In the genomic region with DNA sequence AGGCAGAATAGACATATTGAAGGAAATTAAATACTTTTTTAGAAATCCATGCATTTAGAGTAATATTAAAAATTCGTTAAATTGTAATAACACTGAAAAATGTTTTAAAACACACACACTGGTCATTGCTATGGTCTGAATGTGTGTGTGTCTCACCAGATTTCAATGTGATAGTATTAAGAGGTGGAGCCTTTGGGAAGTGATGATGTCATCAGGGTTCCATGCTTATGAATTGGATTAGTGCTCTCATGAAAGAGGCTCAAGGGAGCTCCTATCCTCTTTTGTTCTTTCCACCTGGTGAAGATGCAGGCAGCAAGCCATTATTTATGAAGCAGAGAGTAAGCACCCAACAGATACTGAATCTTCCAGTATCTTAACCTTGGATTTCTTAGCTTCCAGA, we compare ENCODE assay signal across 29 cellular contexts.
"Had no signal": no experiment of that assay in that cellular context is flagged by ENCODE, and none has a peak within 500 bp of the region (broad histone marks: within the 10 kb centered on the region; RNA-seq: fewer than 3 reads in every experiment).

No MANE protein-coding gene starts in this region.

- DNase-seq: activated CD4-positive, alpha-beta T cell treated with anti-CD3 and anti-CD28 coated beads, Interleukin-2, amount 10 ng/mL, durations not matched to agents 7 days and 5 days; activated CD4-positive, CD25-positive, alpha-beta regulatory T cell treated with anti-CD3 and anti-CD28 coated beads, Interleukin-2, amount 50 U/mL, for 72 hours; activated CD8-positive, alpha-beta memory T cell treated with anti-CD3 and anti-CD28 coated beads, Interleukin-2, amount 10 ng/mL, durations not matched to agents 7 days and 5 days; activated CD8-positive, alpha-beta T cell treated with anti-CD3 and anti-CD28 coated beads for 36 hours; activated gamma-delta T cell treated with Interleukin-2 at 50 U/mL for 16 hours; activated T-cell treated with anti-CD3 and anti-CD28 coated beads for 4 hours; brain microvascular endothelial cell; central memory CD4-positive, alpha-beta T cell; dermis blood vessel endothelial cell; effector CD8-positive, alpha-beta T cell; heart left ventricle; lower lobe of right lung; mesendoderm; mucosa of descending colon; nephron progenitor cell; nucleus accumbens; small intestine; stimulated activated CD4-positive, alpha-beta T cell treated with anti-CD3 and anti-CD28 coated beads, Interleukin-2, amount 100 ng/mL, for 24 hours; stomach; transverse colon; WERI-Rb-1 had no signal

- H3K4me3 ChIP-seq: ascending aorta, gastroesophageal sphincter, heart left ventricle, lower lobe of right lung, mucosa of descending colon, stomach, transverse colon, vagina had no signal

- H3K27me3 ChIP-seq: ascending aorta, brain microvascular endothelial cell, gastroesophageal sphincter, heart left ventricle, stomach, transverse colon, vagina had no signal

- FAIRE-seq: keratinocyte, small intestine, TTC549 had no signal

- H3K36me3 ChIP-seq: ascending aorta, brain microvascular endothelial cell, gastroesophageal sphincter, heart left ventricle, lower lobe of right lung, stomach, transverse colon, vagina, WERI-Rb-1 had no signal

- ATAC-seq: activated CD8-positive, alpha-beta memory T cell treated with anti-CD3 and anti-CD28 coated beads, Interleukin-2, amount 10 ng/mL, durations not matched to agents 7 days and 5 days; activated CD8-positive, alpha-beta T cell treated with anti-CD3 and anti-CD28 coated beads for 36 hours; esophagus mucosa; gastroesophageal sphincter; heart left ventricle; lower lobe of right lung; mucosa of descending colon; sciatic nerve; stimulated activated effector memory CD8-positive, alpha-beta T cell treated with anti-CD3 and anti-CD28 coated beads, Interleukin-12 subunit alpha, Interleukin-12 subunit beta, amount 100 ng/mL, for 72 hours had no signal
